In genomic region chr3:46693897-46694235, GRCh38 we compare ENCODE assay signal across 8 cellular contexts. TPM values are rescaled to one million over a fixed set of nuclear protein-coding genes. Genes with fewer than 3 reads are reported as not detected.
DNase-seq lines count a peak whose midpoint lies in the region; ATAC-seq, FAIRE-seq and TF ChIP-seq lines count a peak whose summit lies in the region.

No MANE protein-coding gene starts in this region.

- no peak for TF ChIP-seq POLR2A in ovary (IDR thresholded peaks at IDR 0.05)

- H3K4me3 Mint-ChIP-seq in Calu3 (ENCODE audit: low read depth, unreplicated experiment), result peak overlapping the region; percentile 93
- H3K4me3 Mint-ChIP-seq in effector memory CD8-positive, alpha-beta T cell, result peak overlapping the region; percentile 78

- no peaks in the 10 kb centered on the region for H3K27me3 ChIP-seq in ovary
- no peaks in the 10 kb centered on the region for H3K27me3 ChIP-seq in small intestine (ENCODE audit: control insufficient read depth in 2 of 2, insufficient read depth in 2 of 2, low read length in 2 of 2)

- BruUV-seq in Calu3 (replicated peaks; lab: Mats Ljungman, UMichigan), result no TSS peak

- H3K4me1 ChIP-seq in ovary (ENCODE audit: insufficient read depth) (peaks cover 25% of the 10 kb centered on the region), small intestine (ENCODE audit: control insufficient read depth in 2 of 2, insufficient read depth in 1 of 2, low read depth in 1 of 2, low read length in 1 of 2) (peaks cover 2 to 10% of the 10 kb centered on the region in 2 donors)

- CTCF ChIA-PET in Calu3 (lab: Charles Lee), result interaction anchor here (0.7 to 1.1 kb wide), 3 partner anchors 9 to 575 kb away, joined by 3 to 4 read pairs (median 3); no protein-coding TSS in a partner anchor

- no peak for FAIRE-seq in small intestine (lab: Jason Lieb, UNC)

- no peaks in the 10 kb centered on the region for H3K9me3 Mint-ChIP-seq in Calu3 (ENCODE audit: low read depth, unreplicated experiment)
- H3K9me3 Mint-ChIP-seq in effector memory CD8-positive, alpha-beta T cell, result no peaks in the 10 kb centered on the region

- H3K27ac ChIP-seq in ovary, result peak overlapping the region; percentile 73 to 76
- H3K27ac ChIP-seq in small intestine (ENCODE audit: low read depth in 1 of 2, low read length in 1 of 2), result peak overlapping the region in 1 of 2 donors; percentile 31

- ATAC-seq in activated CD4-positive, CD25-positive, alpha-beta regulatory T cell treated with anti-CD3 and anti-CD28 coated beads, Interleukin-2, amount 50 U/mL, for 24 hours, result peak; percentile 44 to 52
- ATAC-seq in effector memory CD8-positive, alpha-beta T cell (replicated peaks), result peak; percentile 67
- no peak for ATAC-seq in HG03095 (IDR thresholded peaks at IDR 0.05; ENCODE audit: unreplicated experiment)
- no peak for ATAC-seq in GM19023 (IDR thresholded peaks at IDR 0.05; ENCODE audit: unreplicated experiment)
- no peak for ATAC-seq in HG03196 (IDR thresholded peaks at IDR 0.05; ENCODE audit: unreplicated experiment)

- H3K4me3 ChIP-seq in ovary (peak overlapping the region; percentile 38), small intestine (ENCODE audit: low read depth in 1 of 2, low read length in 2 of 2) (peak overlapping the region in 1 of 2 donors; percentile 59)

- peaks cover 27% of the 10 kb centered on the region for H3K36me3 Mint-ChIP-seq in Calu3 (ENCODE audit: insufficient read depth, unreplicated experiment)
- no peaks in the 10 kb centered on the region for H3K36me3 Mint-ChIP-seq in effector memory CD8-positive, alpha-beta T cell (ENCODE audit: insufficient read depth)

- no peak for TF ChIP-seq EP300 in ovary (IDR thresholded peaks at IDR 0.05)

- no peaks in the 10 kb centered on the region for H3K9me3 ChIP-seq in ovary
- no peaks in the 10 kb centered on the region for H3K9me3 ChIP-seq in small intestine (ENCODE audit: control insufficient read depth, low read depth)

- peaks cover 24% of the 10 kb centered on the region for H3K4me1 Mint-ChIP-seq in Calu3 (ENCODE audit: low read depth, unreplicated experiment)
- peaks cover 22 to 32% of the 10 kb centered on the region in 2 donors for H3K4me1 Mint-ChIP-seq in effector memory CD8-positive, alpha-beta T cell (ENCODE audit: low read depth in 2 of 2)

- H3K36me3 ChIP-seq in ovary (no peaks in the 10 kb centered on the region), small intestine (ENCODE audit: control insufficient read depth in 2 of 2, insufficient read depth in 2 of 2, low read length in 2 of 2) (no peaks in the 10 kb centered on the region)

- H3K27me3 Mint-ChIP-seq in Calu3 (ENCODE audit: unreplicated experiment), result no peaks in the 10 kb centered on the region
- peaks cover 5 to 18% of the 10 kb centered on the region in 2 donors for H3K27me3 Mint-ChIP-seq in effector memory CD8-positive, alpha-beta T cell

- no peak overlapping the region for H3K27ac Mint-ChIP-seq in Calu3 (ENCODE audit: unreplicated experiment)
- H3K27ac Mint-ChIP-seq in effector memory CD8-positive, alpha-beta T cell, result no peak overlapping the region

- DNase-seq in Calu3 (no peak), ovary (no peak), small intestine (no peak)
- peak in 2 of 3 experiments; percentile 41 to 46 for DNase-seq in effector memory CD8-positive, alpha-beta T cell

- 18 to 28% (median 19%) methylated on average over 13 to 30 of the region's 30 CpGs for WGBS in ovary, 3 donors
- WGBS in small intestine, 3 donors, result 23 to 30% (median 23%) methylated on average over 27 to 30 of the region's 30 CpGs

- TF ChIP-seq CTCF in Calu3 (IDR thresholded peaks at IDR 0.05; ENCODE audit: unreplicated experiment) (no peak), ovary (IDR thresholded peaks at IDR 0.05) (no peak)

- intact Hi-C loops in Calu3 (cut with micrococcal nuclease; ENCODE audit: unreplicated experiment), result no loop called here
- intact Hi-C loops in ovary (cut with DNase I), result no loop called here

RNA-seq across cellular contexts. Expression of gene ALS2CL, which starts 0.4 kb away (rescaled TPM):
- total RNA-seq in Calu3 (2022) (39.6 and 46.7 TPM in 2 replicates), ovary (10 to 100 TPM in 1 of 7 donors, 1 to 10 TPM in 6; 5.7 to 13.2 (median 6.8) TPM)
- polyA plus RNA-seq in ovary (1 to 10 TPM; 3.3 to 4.9 TPM), small intestine (10 to 100 TPM; 11.8 to 100.0 (median 58.6) TPM)

RNA-seq across cellular contexts. Expression of gene TMIE, which starts 7.3 kb away (rescaled TPM):
- total RNA-seq in Calu3 (2022) (0.26 TPM in 1 of 2 replicates, not detected in the other), ovary (1 to 10 TPM in 3 of 7 donors, under 1 TPM in 3, not detected in 1; 0.50 to 2.4 (median 1.0) TPM)
- polyA plus RNA-seq in ovary (1 to 10 TPM in 1 of 2 donors, under 1 TPM in 1; 0.40 to 1.3 TPM), small intestine (under 1 TPM in 1 of 3 donors, not detected in 2; 0.70 TPM)

RNA-seq across cellular contexts. Expression of gene PRSS50, which starts 23.8 kb away (rescaled TPM):
- total RNA-seq in Calu3 (2022) (not detected in 2 replicates), ovary (under 1 TPM; 0.12 to 0.69 (median 0.35) TPM)
- polyA plus RNA-seq in ovary (under 1 TPM in 1 of 2 donors, not detected in 1; 0.23 TPM), small intestine (under 1 TPM in 1 of 3 donors, not detected in 2; 0.01 TPM)

Comparison
In these comparisons a context has a peak if more than half of its experiments do, and no peak if none do; other contexts are left out.
1. DNase-seq: peak in effector memory CD8-positive, alpha-beta T cell (2 of 3); none in Calu3 (single experiment), ovary (0 of 5) and small intestine (single experiment).
2. ATAC-seq: peak in activated CD4-positive, CD25-positive, alpha-beta regulatory T cell treated with anti-CD3 and anti-CD28 coated beads, Interleukin-2, amount 50 U/mL, for 24 hours (2 of 2) and effector memory CD8-positive, alpha-beta T cell (single experiment); none in HG03095 (single experiment), GM19023 (single experiment) and HG03196 (single experiment).